ENCODE assay signal across 16 cellular contexts in genomic region chr4:140705625-140706275, GRCh38.
"Had no signal": no experiment of that assay in that cellular context is flagged by ENCODE, and none has a peak within 500 bp of the region (broad histone marks: within the 10 kb centered on the region; RNA-seq: fewer than 3 reads in every experiment).

No MANE protein-coding gene starts in this region.

- H3K27ac Mint-ChIP-seq: activated naive CD4-positive, alpha-beta T cell treated with anti-CD3 and anti-CD28 coated beads, Interleukin-2, amount 10 ng/mL, durations not matched to agents 7 days and 5 days; activated T-helper 2 cell treated with anti-CD3 and anti-CD28 coated beads, Interferon-gamma antibody, Interleukin-2, Interleukin-4, amounts not matched to agents 10 μg/mL and 5 μg/mL and 100 μg/mL, durations not matched to agents 14 hours and 24 hours and 36 hours; immature natural killer cell; naive thymus-derived CD8-positive, alpha-beta T cell had no signal

- H3K9me3 ChIP-seq: body of pancreas, esophagus squamous epithelium, lower lobe of right lung, prostate gland, right lobe of liver had no signal

- H3K36me3 ChIP-seq: lower lobe of right lung, prostate gland, right lobe of liver had no signal

- ATAC-seq: activated CD4-positive, CD25-positive, alpha-beta regulatory T cell treated with anti-CD3 and anti-CD28 coated beads, Interleukin-2, amount 50 U/mL, for 24 hours; body of pancreas; left cardiac atrium; lower lobe of right lung; naive thymus-derived CD8-positive, alpha-beta T cell; stimulated activated naive CD8-positive, alpha-beta T cell treated with anti-CD3 and anti-CD28 coated beads, Interleukin-15, Interleukin-2, amounts not matched to agents 100 U/mL and 50 U/mL, for 24 hours had no signal

- H3K27ac ChIP-seq: body of pancreas, esophagus squamous epithelium, lower lobe of right lung, prostate gland, right lobe of liver had no signal

- H3K4me1 Mint-ChIP-seq: activated naive CD4-positive, alpha-beta T cell treated with anti-CD3 and anti-CD28 coated beads, Interleukin-2, amount 10 ng/mL, durations not matched to agents 7 days and 5 days had no signal

- H3K27me3 Mint-ChIP-seq: activated naive CD4-positive, alpha-beta T cell treated with anti-CD3 and anti-CD28 coated beads, Interleukin-2, amount 10 ng/mL, durations not matched to agents 7 days and 5 days had no signal

- H3K4me3 ChIP-seq: body of pancreas, esophagus squamous epithelium, lower lobe of right lung, prostate gland, right lobe of liver had no signal

- H3K9me3 Mint-ChIP-seq: activated naive CD4-positive, alpha-beta T cell treated with anti-CD3 and anti-CD28 coated beads, Interleukin-2, amount 10 ng/mL, durations not matched to agents 7 days and 5 days; activated T-helper 2 cell treated with anti-CD3 and anti-CD28 coated beads, Interferon-gamma antibody, Interleukin-2, Interleukin-4, amounts not matched to agents 10 μg/mL and 5 μg/mL and 100 μg/mL, durations not matched to agents 14 hours and 24 hours and 36 hours; immature natural killer cell; naive thymus-derived CD8-positive, alpha-beta T cell had no signal

- H3K4me3 Mint-ChIP-seq: activated naive CD4-positive, alpha-beta T cell treated with anti-CD3 and anti-CD28 coated beads, Interleukin-2, amount 10 ng/mL, durations not matched to agents 7 days and 5 days; immature natural killer cell; naive thymus-derived CD8-positive, alpha-beta T cell had no signal

- H3K36me3 Mint-ChIP-seq: activated naive CD4-positive, alpha-beta T cell treated with anti-CD3 and anti-CD28 coated beads, Interleukin-2, amount 10 ng/mL, durations not matched to agents 7 days and 5 days; immature natural killer cell; naive thymus-derived CD8-positive, alpha-beta T cell had no signal

- DNase-seq: activated naive CD4-positive, alpha-beta T cell treated with anti-CD3 and anti-CD28 coated beads, Interleukin-2, amount 10 ng/mL, durations not matched to agents 7 days and 5 days; body of pancreas; esophagus squamous epithelium; foreskin fibroblast; glutamatergic neuron; immature natural killer cell; left cardiac atrium; lower lobe of right lung; naive thymus-derived CD8-positive, alpha-beta T cell; right lobe of liver; stimulated activated CD4-positive, alpha-beta T cell treated with anti-CD3 and anti-CD28 coated beads, Interleukin-12 subunit alpha, Interleukin-12 subunit beta, amount 100 ng/mL, for 4 hours; stimulated activated naive CD8-positive, alpha-beta T cell treated with anti-CD3 and anti-CD28 coated beads, Interleukin-15, Interleukin-2, amounts not matched to agents 100 U/mL and 50 U/mL, for 24 hours; T-helper 2 cell had no signal

- H3K27me3 ChIP-seq: body of pancreas, esophagus squamous epithelium, right lobe of liver had no signal
